ENCODE assay signal across 17 cellular contexts in genomic region chr18:48544661-48545415, GRCh38. TPM values are rescaled to one million over a fixed set of nuclear protein-coding genes. Genes with fewer than 3 reads are reported as not detected.
DNase-seq lines count a peak whose midpoint lies in the region; ATAC-seq and TF ChIP-seq lines count a peak whose summit lies in the region.
"Had no signal": no experiment of that assay in that cellular context is flagged by ENCODE, and none has a peak within 500 bp of the region (broad histone marks: within the 10 kb centered on the region; RNA-seq: fewer than 3 reads in every experiment).

No MANE protein-coding gene starts in this region.

- intact Hi-C loops in psoas muscle (cut with DNase I), result loop anchor here (5.0 kb wide), 4 partner anchors 37 to 117 kb away; no protein-coding TSS in a partner anchor
- intact Hi-C loops in posterior cingulate gyrus (cut with DNase I), result loop anchor here (5.0 kb wide), 1 partner anchor 32 kb away; no protein-coding TSS in a partner anchor

- TF ChIP-seq CTCF in WERI-Rb-1 (IDR thresholded peaks at IDR 0.05; ENCODE audit: low read depth, low read length) (no peak), gastroesophageal sphincter (IDR thresholded peaks at IDR 0.05) (no peak), psoas muscle (IDR thresholded peaks at IDR 0.05) (no peak)

- H3K36me3 ChIP-seq in GM23248 (ENCODE audit: low read depth) (0 out of 2 replicates have a peak, but pooled peaks cover 3% of the 10 kb centered on the region), WERI-Rb-1 (peaks cover 6% of the 10 kb centered on the region), gastroesophageal sphincter (no peaks in the 10 kb centered on the region), psoas muscle (ENCODE audit: insufficient read depth in 1 of 2, low read depth in 1 of 2) (no peaks in the 10 kb centered on the region)

- H3K4me1 ChIP-seq in GM23248 (ENCODE audit: insufficient read depth) (peaks cover 78% of the 10 kb centered on the region), gastroesophageal sphincter (peaks cover 15 to 83% (median 41%) of the 10 kb centered on the region in 3 donors), psoas muscle (peaks cover 80% of the 10 kb centered on the region)

- H3K27me3 ChIP-seq in GM23248 (replicated peaks; ENCODE audit: insufficient read depth), result no peaks in the 10 kb centered on the region
- no peaks in the 10 kb centered on the region for H3K27me3 ChIP-seq in WERI-Rb-1 (ENCODE audit: insufficient read depth, low read depth, severe bottlenecking)
- no peaks in the 10 kb centered on the region for H3K27me3 ChIP-seq in gastroesophageal sphincter
- no peaks in the 10 kb centered on the region for H3K27me3 ChIP-seq in psoas muscle (ENCODE audit: insufficient read depth in 3 of 3, low read length in 2 of 3)
- H3K27me3 ChIP-seq: MG63 had no signal

- H3K4me2 ChIP-seq in GM23248 (ENCODE audit: unreplicated experiment), result peak overlapping the region; percentile 48

- peaks cover 4% of the 10 kb centered on the region for H4K20me1 ChIP-seq in GM23248 (ENCODE audit: insufficient read depth)

- no peaks in the 10 kb centered on the region for H3K9me2 ChIP-seq in GM23248 (ENCODE audit: insufficient read depth)

- ATAC-seq in gastroesophageal sphincter (no peak), psoas muscle (no peak), GM21528 (IDR thresholded peaks at IDR 0.05; ENCODE audit: low FRiP score, unreplicated experiment) (no peak)
- ATAC-seq: natural killer cell treated with Interleukin-12 subunit alpha and Interleukin-12 subunit beta and Interleukin-15 and Interleukin-18, amount 100 ng/mL, for 72 hours had no signal

- no peak overlapping the region for H2AFZ ChIP-seq in GM23248

- peaks cover 67% of the 10 kb centered on the region for H3F3A ChIP-seq in GM23248 (ENCODE audit: insufficient read depth)

- peak overlapping the region; percentile 83 for H3K9ac ChIP-seq in GM23248
- H3K9ac ChIP-seq: BLaER1 had no signal

- no peak for TF ChIP-seq POLR2A in gastroesophageal sphincter (IDR thresholded peaks at IDR 0.05)

- H3K9me3 ChIP-seq in GM23248 (ENCODE audit: low read depth) (no peaks in the 10 kb centered on the region), WERI-Rb-1 (ENCODE audit: severe bottlenecking) (no peaks in the 10 kb centered on the region), gastroesophageal sphincter (no peaks in the 10 kb centered on the region), psoas muscle (no peaks in the 10 kb centered on the region)
- H3K9me3 ChIP-seq: BLaER1, MG63 had no signal

- H3K4me3 ChIP-seq in GM23248 (no peak overlapping the region), WERI-Rb-1 (ENCODE audit: low read depth, low read length) (no peak overlapping the region), gastroesophageal sphincter (no peak overlapping the region), psoas muscle (no peak overlapping the region)
- H3K4me3 ChIP-seq: BLaER1, MG63, skin epidermis had no signal

- 91 to 93% methylated on average over 15 to 16 of the region's 16 CpGs for WGBS in GM23248 (ENCODE audit: low coverage in 1 of 2, low lambda C conversion rate in 2 of 2, missing lambda C conversion rate in 2 of 2), 2 experiments
- 87 to 93% methylated on average over 11 to 16 of the region's 16 CpGs for WGBS in gastroesophageal sphincter (ENCODE audit: low coverage in 1 of 2), 2 donors
- 92 to 96% (median 96%) methylated on average over 16 of the region's 16 CpGs for WGBS in psoas muscle, 3 donors

- DNase-seq in GM23248 (no peak), WERI-Rb-1 (no peak), psoas muscle (no peak), kidney tubule cell (ENCODE audit: low spot score) (no peak), SW480 (ENCODE audit: low spot score) (no peak), posterior cingulate gyrus (no peak)
- DNase-seq: activated CD4-positive, alpha-beta T cell treated with anti-CD3 and anti-CD28 coated beads for 48 hours; activated naive CD8-positive, alpha-beta T cell treated with anti-CD3 and anti-CD28 coated beads, Interleukin-2, amount 10 ng/mL, durations not matched to agents 7 days and 5 days; NK-92 treated with Interleukin-12 subunit alpha and Interleukin-12 subunit beta, amount 100 ng/mL, for 24 hours; stimulated activated naive CD4-positive, alpha-beta T cell treated with Interleukin-2 at 50 U/mL for 16 hours; T-helper 9 cell had no signal

- in situ Hi-C loops in GM23248 (cut with MboI), result no loop called here

- no peak for TF ChIP-seq EP300 in gastroesophageal sphincter (IDR thresholded peaks at IDR 0.05)

- peaks cover 85% of the 10 kb centered on the region for H3K79me2 ChIP-seq in GM23248 (ENCODE audit: insufficient read depth)

- H3K27ac ChIP-seq in GM23248 (peak overlapping the region; percentile 99), WERI-Rb-1 (peak overlapping the region; percentile 1), gastroesophageal sphincter (peak overlapping the region; percentile 21 to 94 (median 85)), psoas muscle (peak overlapping the region; percentile 73)
- H3K27ac ChIP-seq: BLaER1 had no signal

RNA-seq across cellular contexts. Expression of gene CTIF, which starts 6.0 kb away (rescaled TPM):
- total RNA-seq in GM23248 (2014; rRNA removed; shearing (Covaris generic)), result 46.8 and 49.2 TPM in 2 replicates
- polyA plus RNA-seq in GM23248 (2016; fragmentation: Nextera tagmentation; extraction: Ambion mirVana), result 19.6 and 21.5 TPM in 2 replicates
- 100 to 1,000 TPM in 2 of 4 donors, 10 to 100 TPM in 2; 31.4 to 124 (median 78.1) TPM for total RNA-seq in gastroesophageal sphincter
- 10 to 100 TPM; 25.4 to 40.5 (median 29.7) TPM for total RNA-seq in psoas muscle
- polyA plus RNA-seq in psoas muscle, result 10 to 100 TPM; 11.3 to 26.9 (median 11.9) TPM

Comparison
In these comparisons a context has a peak if more than half of its experiments do, and no peak if none do; other contexts are left out.
1. H3K27ac ChIP-seq: peak in every context shown above with its lines; median percentile 99 in GM23248; 85 in gastroesophageal sphincter; 73 in psoas muscle; 1 in WERI-Rb-1.